8 cellular contexts compared by ENCODE assay signal in the genomic region with DNA sequence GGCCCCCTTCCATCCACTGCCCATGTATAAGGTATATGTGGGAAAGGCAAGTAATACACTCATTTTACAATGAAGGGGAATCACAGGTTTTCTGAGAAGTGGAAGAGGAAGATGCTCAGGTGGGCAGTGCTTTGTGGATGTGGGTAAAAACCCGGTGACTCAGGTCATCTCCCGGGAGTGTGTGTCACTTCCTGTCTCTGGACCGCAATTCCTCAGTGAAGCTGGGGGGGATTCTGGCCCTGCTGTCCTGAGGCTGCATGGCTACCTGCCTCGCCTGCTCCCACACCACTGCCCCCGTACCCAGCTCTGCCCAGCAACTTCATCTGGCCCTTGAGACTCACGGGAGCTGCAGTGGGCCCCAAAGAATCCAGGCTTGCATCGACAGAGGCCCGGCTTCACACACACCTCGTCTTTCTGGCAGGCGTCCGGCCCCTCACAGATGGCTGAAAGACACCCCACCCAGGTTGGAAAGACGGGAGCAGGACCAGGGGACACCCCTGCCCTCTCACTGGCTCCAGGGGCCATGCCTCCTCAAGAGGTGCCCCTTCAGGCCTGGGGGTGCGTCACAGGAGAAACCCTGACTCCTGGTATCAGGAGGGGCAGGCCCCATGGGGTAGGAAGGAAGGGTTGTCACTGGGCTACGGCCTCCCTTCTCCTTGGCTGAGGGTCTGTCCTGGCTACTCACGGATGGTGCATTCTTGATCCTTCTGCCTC. TPM values are rescaled to one million over a fixed set of nuclear protein-coding genes. Genes with fewer than 3 reads are reported as not detected.
DNase-seq lines count a peak whose midpoint lies in the region; ATAC-seq lines count a peak whose summit lies in the region.

No MANE protein-coding gene starts in this region.

- H3K4me3 Mint-ChIP-seq in activated CD8-positive, alpha-beta T cell treated with anti-CD3 and anti-CD28 coated beads, Interleukin-2, amount 10 ng/mL, durations not matched to agents 7 days and 5 days, result peak overlapping the region; percentile 73
- H3K4me3 Mint-ChIP-seq in stimulated activated naive CD8-positive, alpha-beta T cell treated with anti-CD3 and anti-CD28 coated beads, Interleukin-15, amount 100 ng/mL, for 72 hours, result peak overlapping the region; percentile 93 to 95

- peaks cover 35% of the 10 kb centered on the region for H3K4me1 Mint-ChIP-seq in activated CD8-positive, alpha-beta T cell treated with anti-CD3 and anti-CD28 coated beads, Interleukin-2, amount 10 ng/mL, durations not matched to agents 7 days and 5 days (ENCODE audit: low read depth)
- H3K4me1 Mint-ChIP-seq in stimulated activated naive CD8-positive, alpha-beta T cell treated with anti-CD3 and anti-CD28 coated beads, Interleukin-15, amount 100 ng/mL, for 72 hours, result peaks cover 52% of the 10 kb centered on the region

- POLR2A ChIA-PET in activated CD8-positive, alpha-beta T cell treated with anti-CD3 and anti-CD28 coated beads, Interleukin-2, amount 10 ng/mL, durations not matched to agents 7 days and 5 days (lab: Charles Lee), result no interaction called here

- H3K27me3 Mint-ChIP-seq in activated CD8-positive, alpha-beta T cell treated with anti-CD3 and anti-CD28 coated beads, Interleukin-2, amount 10 ng/mL, durations not matched to agents 7 days and 5 days (ENCODE audit: low read depth), result no peaks in the 10 kb centered on the region
- H3K27me3 Mint-ChIP-seq in stimulated activated naive CD8-positive, alpha-beta T cell treated with anti-CD3 and anti-CD28 coated beads, Interleukin-15, amount 100 ng/mL, for 72 hours, result no peaks in the 10 kb centered on the region

- H3K27ac Mint-ChIP-seq in activated CD8-positive, alpha-beta T cell treated with anti-CD3 and anti-CD28 coated beads, Interleukin-2, amount 10 ng/mL, durations not matched to agents 7 days and 5 days, result peak overlapping the region; percentile 83
- peak overlapping the region; percentile 89 to 96 for H3K27ac Mint-ChIP-seq in stimulated activated naive CD8-positive, alpha-beta T cell treated with anti-CD3 and anti-CD28 coated beads, Interleukin-15, amount 100 ng/mL, for 72 hours

- H3K9me3 Mint-ChIP-seq in activated CD8-positive, alpha-beta T cell treated with anti-CD3 and anti-CD28 coated beads, Interleukin-2, amount 10 ng/mL, durations not matched to agents 7 days and 5 days (ENCODE audit: insufficient read depth), result no peaks in the 10 kb centered on the region
- no peaks in the 10 kb centered on the region for H3K9me3 Mint-ChIP-seq in stimulated activated naive CD8-positive, alpha-beta T cell treated with anti-CD3 and anti-CD28 coated beads, Interleukin-15, amount 100 ng/mL, for 72 hours

- no peak for ATAC-seq in Right ventricle myocardium inferior
- no peak for ATAC-seq in left cardiac atrium
- ATAC-seq in activated CD8-positive, alpha-beta T cell treated with anti-CD3 and anti-CD28 coated beads, Interleukin-2, amount 10 ng/mL, durations not matched to agents 7 days and 5 days, result no peak
- peak; percentile 34 for ATAC-seq in stimulated activated naive CD8-positive, alpha-beta T cell treated with anti-CD3 and anti-CD28 coated beads, Interleukin-15, amount 100 ng/mL, for 72 hours

- peak; percentile 66 for DNase-seq in Right ventricle myocardium inferior (ENCODE audit: missing footprints)
- no peak for DNase-seq in left cardiac atrium
- DNase-seq in activated CD8-positive, alpha-beta T cell treated with anti-CD3 and anti-CD28 coated beads, Interleukin-2, amount 10 ng/mL, durations not matched to agents 7 days and 5 days, result peak; percentile 57
- DNase-seq in iris pigment epithelial cell (ENCODE audit: low read depth), result peak; percentile 63
- peak; percentile 33 to 68 for DNase-seq in stimulated activated naive CD8-positive, alpha-beta T cell treated with anti-CD3 and anti-CD28 coated beads, Interleukin-15, amount 100 ng/mL, for 72 hours
- no peak for DNase-seq in superior temporal gyrus (ENCODE audit: extremely low spot score)
- DNase-seq in ureter (ENCODE audit: low spot score), result no peak
- no peak for DNase-seq in dedifferentiated amniotic fluid mesenchymal stem cell (ENCODE audit: extremely low spot score)

- CTCF ChIA-PET in activated CD8-positive, alpha-beta T cell treated with anti-CD3 and anti-CD28 coated beads, Interleukin-2, amount 10 ng/mL, durations not matched to agents 7 days and 5 days (lab: Charles Lee), result interaction anchor here (1.2 to 2.1 kb wide), 3 partner anchors 14 to 226 kb away, joined by 3 to 10 read pairs (median 3); no protein-coding TSS in a partner anchor

- intact Hi-C loops in Right ventricle myocardium inferior (cut with DNase I), result loop anchor here (5.0 kb wide), 2 partner anchors 187 to 387 kb away; partner anchors contain the start of gene CRK
- intact Hi-C loops in left cardiac atrium (cut with DNase I), result loop anchor here in 1 of 2 donors (5.0 kb wide), 1 partner anchor 72 kb away; no protein-coding TSS in a partner anchor

- no peaks in the 10 kb centered on the region for H3K36me3 Mint-ChIP-seq in activated CD8-positive, alpha-beta T cell treated with anti-CD3 and anti-CD28 coated beads, Interleukin-2, amount 10 ng/mL, durations not matched to agents 7 days and 5 days (ENCODE audit: low read depth)

RNA-seq across cellular contexts. Expression of gene SCARF1, which starts 0.9 kb away (rescaled TPM):
- total RNA-seq in Right ventricle myocardium inferior, result 12.4 TPM
- total RNA-seq in left cardiac atrium, result 10 to 100 TPM; 10.7 to 17.7 TPM
- 1 to 10 TPM; 4.5 to 5.3 TPM for total RNA-seq in activated CD8-positive, alpha-beta T cell treated with anti-CD3 and anti-CD28 coated beads, Interleukin-2, amount 10 ng/mL, durations not matched to agents 7 days and 5 days
- 16.3 TPM for total RNA-seq in ureter

RNA-seq across cellular contexts. Expression of gene RILP, which starts 5.0 kb away (rescaled TPM):
- 73.0 TPM for total RNA-seq in Right ventricle myocardium inferior
- total RNA-seq in left cardiac atrium, result 10 to 100 TPM; 38.5 to 44.5 TPM
- total RNA-seq in activated CD8-positive, alpha-beta T cell treated with anti-CD3 and anti-CD28 coated beads, Interleukin-2, amount 10 ng/mL, durations not matched to agents 7 days and 5 days, result 1 to 10 TPM; 6.2 to 6.5 TPM
- total RNA-seq in ureter, result 22.5 TPM

RNA-seq across cellular contexts. Expression of gene SLC43A2, which starts 16.0 kb away (rescaled TPM):
- total RNA-seq in Right ventricle myocardium inferior (5.5 TPM), left cardiac atrium (1 to 10 TPM; 7.4 to 8.2 TPM), ureter (30.9 TPM)
- under 1 TPM; 0.55 to 0.68 TPM for total RNA-seq in activated CD8-positive, alpha-beta T cell treated with anti-CD3 and anti-CD28 coated beads, Interleukin-2, amount 10 ng/mL, durations not matched to agents 7 days and 5 days

RNA-seq across cellular contexts. Expression of gene PRPF8, which starts 40.0 kb away (rescaled TPM):
- total RNA-seq in Right ventricle myocardium inferior, result 120 TPM
- total RNA-seq in left cardiac atrium, result 100 to 1,000 TPM; 136 to 181 TPM
- 100 to 1,000 TPM; 309 to 321 TPM for total RNA-seq in activated CD8-positive, alpha-beta T cell treated with anti-CD3 and anti-CD28 coated beads, Interleukin-2, amount 10 ng/mL, durations not matched to agents 7 days and 5 days
- 396 TPM for total RNA-seq in ureter

Comparison
In these comparisons a context has a peak if more than half of its experiments do, and no peak if none do; other contexts are left out.
1. DNase-seq: peak in Right ventricle myocardium inferior (single experiment), activated CD8-positive, alpha-beta T cell treated with anti-CD3 and anti-CD28 coated beads, Interleukin-2, amount 10 ng/mL, durations not matched to agents 7 days and 5 days (single experiment), iris pigment epithelial cell (single experiment) and stimulated activated naive CD8-positive, alpha-beta T cell treated with anti-CD3 and anti-CD28 coated beads, Interleukin-15, amount 100 ng/mL, for 72 hours (2 of 2); none in left cardiac atrium (single experiment), superior temporal gyrus (single experiment), ureter (single experiment) and dedifferentiated amniotic fluid mesenchymal stem cell (single experiment).